ENCODE assay signal across 27 cellular contexts in genomic region chr2:14422426-14422825, GRCh38.
"Had no signal": no experiment of that assay in that cellular context is flagged by ENCODE, and none has a peak within 500 bp of the region (broad histone marks: within the 10 kb centered on the region; RNA-seq: fewer than 3 reads in every experiment).

No MANE protein-coding gene starts in this region.

- H3K4me3 Mint-ChIP-seq: activated CD4-positive, alpha-beta memory T cell treated with anti-CD3 and anti-CD28 coated beads, Interleukin-2, amount 10 ng/mL, durations not matched to agents 7 days and 5 days; activated naive CD4-positive, alpha-beta T cell treated with anti-CD3 and anti-CD28 coated beads for 36 hours; activated naive CD8-positive, alpha-beta T cell; activated T-helper 17 cell treated with anti-CD3 and anti-CD28 coated beads, Interleukin-2, amount 50 U/mL, for 72 hours had no signal

- H3K36me3 Mint-ChIP-seq: activated naive CD8-positive, alpha-beta T cell had no signal

- H3K9me2 ChIP-seq: SK-N-SH had no signal

- H3K9me3 ChIP-seq: SK-N-SH had no signal

- H3K27ac Mint-ChIP-seq: activated CD4-positive, alpha-beta memory T cell treated with anti-CD3 and anti-CD28 coated beads, Interleukin-2, amount 10 ng/mL, durations not matched to agents 7 days and 5 days; activated naive CD4-positive, alpha-beta T cell treated with anti-CD3 and anti-CD28 coated beads for 36 hours; activated naive CD8-positive, alpha-beta T cell; activated T-helper 17 cell treated with anti-CD3 and anti-CD28 coated beads, Interleukin-2, amount 50 U/mL, for 72 hours had no signal

- H3K27me3 Mint-ChIP-seq: activated CD4-positive, alpha-beta memory T cell treated with anti-CD3 and anti-CD28 coated beads, Interleukin-2, amount 10 ng/mL, durations not matched to agents 7 days and 5 days; activated naive CD8-positive, alpha-beta T cell; activated T-helper 17 cell treated with anti-CD3 and anti-CD28 coated beads, Interleukin-2, amount 50 U/mL, for 72 hours had no signal

- ATAC-seq: activated T-helper 17 cell treated with anti-CD3 and anti-CD28 coated beads, Interleukin-2, amount 50 U/mL, for 72 hours; Right ventricle myocardium inferior had no signal

- H3K4me3 ChIP-seq: cardiac muscle cell, PC-9 had no signal

- H3K4me1 Mint-ChIP-seq: activated CD4-positive, alpha-beta memory T cell treated with anti-CD3 and anti-CD28 coated beads, Interleukin-2, amount 10 ng/mL, durations not matched to agents 7 days and 5 days; activated T-helper 17 cell treated with anti-CD3 and anti-CD28 coated beads, Interleukin-2, amount 50 U/mL, for 72 hours had no signal

- H2AFZ ChIP-seq: PC-9 had no signal

- DNase-seq: activated CD4-positive, alpha-beta memory T cell treated with anti-CD3 and anti-CD28 coated beads, Interleukin-2, amount 10 ng/mL, durations not matched to agents 7 days and 5 days; activated CD4-positive, alpha-beta T cell treated with anti-CD3 and anti-CD28 coated beads, Interleukin-2, amount 50 U/mL, for 1 hour; activated CD4-positive, CD25-positive, alpha-beta regulatory T cell; activated gamma-delta T cell; activated naive CD4-positive, alpha-beta T cell treated with anti-CD3 and anti-CD28 coated beads for 36 hours; activated T-cell treated with anti-CD3 and anti-CD28 coated beads for 4 hours; activated T-cell treated with anti-CD3 and anti-CD28 coated beads, Interleukin-2, amount 50 U/mL, for 48 hours; brain microvascular endothelial cell; KG1; NCI-H1092 treated with DMSO at 0.1 percent for 48 hours; NCI-H1417 treated with DMSO at 0.1 percent for 48 hours; NCI-H1694; NCI-H2029; NCI-H2107; NCI-H2171 treated with DMSO at 0.1 percent for 48 hours; NCI-H226; NCI-H526; NCI-H82; NK-92 treated with Interleukin-12 subunit alpha and Interleukin-12 subunit beta, amount 100 ng/mL, for 24 hours; PC-9; SK-N-SH; T-helper 1 cell had no signal

- H3K27me3 ChIP-seq: brain microvascular endothelial cell, cardiac muscle cell had no signal

- H3K36me3 ChIP-seq: brain microvascular endothelial cell, cardiac muscle cell had no signal

- H3K27ac ChIP-seq: brain microvascular endothelial cell, cardiac muscle cell, PC-9, VCaP had no signal

- H3K4me2 ChIP-seq: PC-9, SK-N-SH had no signal
